ENCODE assay signal across 29 cellular contexts in genomic region chr15:96503276-96503675, GRCh38.
"Had no signal": no experiment of that assay in that cellular context is flagged by ENCODE, and none has a peak within 500 bp of the region (broad histone marks: within the 10 kb centered on the region; RNA-seq: fewer than 3 reads in every experiment).

No MANE protein-coding gene starts in this region.

- H3K36me3 ChIP-seq: brain microvascular endothelial cell, heart right ventricle, WERI-Rb-1 had no signal

- DNase-seq: activated B cell treated with CpG ODN at 0.5 μM for 24 hours; activated CD4-positive, alpha-beta T cell treated with anti-CD3 and anti-CD28 coated beads for 48 hours; activated CD4-positive, alpha-beta T cell treated with anti-CD3 and anti-CD28 coated beads, Interleukin-2, amount 50 U/mL, for 1 hour; activated CD4-positive, alpha-beta T cell treated with anti-CD3 and anti-CD28 coated beads, Interleukin-2, amount 50 U/mL, for 48 hours; activated CD8-positive, alpha-beta memory T cell treated with anti-CD3 and anti-CD28 coated beads for 24 hours; activated CD8-positive, alpha-beta T cell treated with anti-CD3 and anti-CD28 coated beads for 36 hours; activated effector memory CD4-positive, alpha-beta T cell treated with Interleukin-2 at 50 U/mL for 16 hours; activated gamma-delta T cell treated with Interleukin-2 at 50 U/mL for 16 hours; activated naive CD4-positive, alpha-beta T cell treated with anti-CD3 and anti-CD28 coated beads, Interleukin-2, amount 50 U/mL, for 16 hours; activated naive CD4-positive, alpha-beta T cell treated with Interleukin-2 at 50 U/mL for 16 hours; activated T-cell treated with anti-CD3 and anti-CD28 coated beads, Interleukin-2, amount 50 U/mL, for 4 hours; amniotic stem cell; anterior cingulate cortex; brain microvascular endothelial cell; cortex of kidney; dermis blood vessel endothelial cell; effector CD4-positive, alpha-beta T cell; foreskin fibroblast; heart right ventricle; T-helper 1 cell; T-helper 17 cell; T1000; WERI-Rb-1 had no signal

- H3K4me3 ChIP-seq: heart right ventricle, hepatocyte had no signal

- H3K9me3 Mint-ChIP-seq: T-helper 2 cell treated with Interferon-gamma antibody and Interleukin-4, amounts not matched to agents 5 μg/mL and 100 μg/mL, for 36 hours had no signal

- H3K27me3 Mint-ChIP-seq: activated B cell treated with CpG ODN at 0.5 μM for 24 hours; activated CD8-positive, alpha-beta T cell treated with anti-CD3 and anti-CD28 coated beads for 36 hours; activated T-helper 17 cell treated with anti-CD3 and anti-CD28 coated beads, Interleukin-2, amount 50 U/mL, for 72 hours; T-helper 17 cell had no signal

- ATAC-seq: activated CD4-positive, CD25-positive, alpha-beta regulatory T cell treated with anti-CD3 and anti-CD28 coated beads, Interleukin-2, amount 50 U/mL, for 24 hours; activated CD8-positive, alpha-beta T cell treated with anti-CD3 and anti-CD28 coated beads for 36 hours; activated T-cell treated with anti-CD3 and anti-CD28 coated beads, Interleukin-2, amount 50 U/mL, for 4 hours; activated T-helper 17 cell treated with anti-CD3 and anti-CD28 coated beads, Interleukin-2, amount 50 U/mL, for 72 hours; heart right ventricle; T-helper 17 cell had no signal

- H3K4me3 Mint-ChIP-seq: activated B cell treated with CpG ODN at 0.5 μM for 24 hours; activated CD8-positive, alpha-beta T cell treated with anti-CD3 and anti-CD28 coated beads for 36 hours; activated naive CD8-positive, alpha-beta T cell; activated T-cell treated with anti-CD3 and anti-CD28 coated beads, Interleukin-2, amount 50 U/mL, for 4 hours; activated T-helper 17 cell treated with anti-CD3 and anti-CD28 coated beads, Interleukin-2, amount 50 U/mL, for 72 hours; T-helper 17 cell; T-helper 2 cell treated with Interferon-gamma antibody and Interleukin-4, amounts not matched to agents 5 μg/mL and 100 μg/mL, for 36 hours had no signal

- H3K9me3 ChIP-seq: heart right ventricle had no signal

- H3K27me3 ChIP-seq: brain microvascular endothelial cell, hepatocyte had no signal

- H3K27ac Mint-ChIP-seq: activated B cell treated with CpG ODN at 0.5 μM for 24 hours; activated CD8-positive, alpha-beta T cell treated with anti-CD3 and anti-CD28 coated beads for 36 hours; activated naive CD8-positive, alpha-beta T cell; activated T-helper 17 cell treated with anti-CD3 and anti-CD28 coated beads, Interleukin-2, amount 50 U/mL, for 72 hours; T-helper 17 cell; T-helper 2 cell treated with Interferon-gamma antibody and Interleukin-4, amounts not matched to agents 5 μg/mL and 100 μg/mL, for 36 hours had no signal

- H3K4me1 ChIP-seq: heart right ventricle had no signal

- H3K27ac ChIP-seq: brain microvascular endothelial cell, epithelial cell of prostate, heart right ventricle, hepatocyte, WERI-Rb-1 had no signal

- H3K4me1 Mint-ChIP-seq: activated B cell treated with CpG ODN at 0.5 μM for 24 hours; activated T-helper 17 cell treated with anti-CD3 and anti-CD28 coated beads, Interleukin-2, amount 50 U/mL, for 72 hours; T-helper 17 cell had no signal

- H3K36me3 Mint-ChIP-seq: activated naive CD8-positive, alpha-beta T cell had no signal
